19 cellular contexts compared by ENCODE assay signal in genomic region chr15:73319460-73320245, GRCh38. TPM values are rescaled to one million over a fixed set of nuclear protein-coding genes. Genes with fewer than 3 reads are reported as not detected.
A peak's percentile ranks its signal among the peaks of the same experiment; 100 is the strongest.
DNase-seq lines count a peak whose midpoint lies in the region; ATAC-seq, FAIRE-seq and TF ChIP-seq lines count a peak whose summit lies in the region.
"Had no signal": no experiment of that assay in that cellular context is flagged by ENCODE, and none has a peak within 500 bp of the region (broad histone marks: within the 10 kb centered on the region; RNA-seq: fewer than 3 reads in every experiment).

No MANE protein-coding gene starts in this region.

- H3K4me2 ChIP-seq in astrocyte (ENCODE audit: low read length) (no peak overlapping the region), mammary epithelial cell (ENCODE audit: insufficient read depth, low read depth, low read length) (no peak overlapping the region)

- TF ChIP-seq EP300 in upper lobe of left lung (IDR thresholded peaks at IDR 0.05), result no peak

- ATAC-seq in right cardiac atrium (no peak), mucosa of descending colon (peak; percentile 11), GM19397 (IDR thresholded peaks at IDR 0.05; ENCODE audit: unreplicated experiment) (no peak), upper lobe of left lung (ENCODE audit: low FRiP score in 2 of 2) (no peak)
- ATAC-seq in stimulated activated naive B cell treated with anti-CD40 and anti-IgM and Interleukin-4, amounts not matched to agents 10 μg/mL and 1 μg/mL and 100 μg/mL, for 72 hours (replicated peaks), result peak in 1 of 2 donors; percentile 4
- ATAC-seq: Panc1 had no signal

- H3K27me3 ChIP-seq in cardiac muscle cell (no peaks in the 10 kb centered on the region), right cardiac atrium (ENCODE audit: control insufficient read depth, insufficient read depth) (no peaks in the 10 kb centered on the region), astrocyte (ENCODE audit: insufficient read depth, low read length) (no peaks in the 10 kb centered on the region), mammary epithelial cell (ENCODE audit: insufficient read depth, low read length) (peaks cover 2% of the 10 kb centered on the region), upper lobe of left lung (peaks cover 0 to 6% (median 0%) of the 10 kb centered on the region in 4 donors)

- no peak for DNase-seq in cardiac muscle cell (ENCODE audit: low read depth in 1 of 2, low spot score in 1 of 2)
- DNase-seq in right cardiac atrium, result no peak
- DNase-seq in astrocyte (ENCODE audit: low read depth), result no peak
- DNase-seq in mucosa of descending colon, result no peak
- DNase-seq in stimulated activated naive B cell treated with anti-CD40 and anti-IgM and Interleukin-4, amounts not matched to agents 10 μg/mL and 1 μg/mL and 100 μg/mL, for 72 hours, result no peak
- no peak for DNase-seq in mammary epithelial cell
- no peak for DNase-seq in upper lobe of left lung
- DNase-seq: Calu3; CD4-positive, alpha-beta T cell; HCEC 1CT; NCI-H1048; NCI-H510A; SIG-M5 had no signal

- H2AFZ ChIP-seq in astrocyte (ENCODE audit: low read depth, low read length) (no peak overlapping the region), mammary epithelial cell (ENCODE audit: low read depth, low read length) (no peak overlapping the region)

- dilution Hi-C loops in mammary epithelial cell (cut with HindIII; ENCODE audit: low sequenced_read_pairs), result no loop called here

- H3K36me3 ChIP-seq in cardiac muscle cell (peaks cover 34% of the 10 kb centered on the region), astrocyte (ENCODE audit: insufficient read depth, low read length) (no peaks in the 10 kb centered on the region), mucosa of descending colon (ENCODE audit: low read depth) (no peaks in the 10 kb centered on the region), mammary epithelial cell (ENCODE audit: insufficient read depth, low read length) (no peaks in the 10 kb centered on the region), upper lobe of left lung (no peaks in the 10 kb centered on the region)

- in situ Hi-C loops in mammary epithelial cell (cut with MboI; ENCODE audit: low sequenced_read_pairs in 2 of 2), result loop anchor here in 1 of 2 donors (25.0 kb wide), 1 partner anchor 368 kb away; the partner anchor contains the start of gene CD276

- H3K27ac Mint-ChIP-seq in astrocyte (ENCODE audit: unreplicated experiment), result peak overlapping the region; percentile 62
- no peak overlapping the region for H3K27ac Mint-ChIP-seq in stimulated activated naive B cell treated with anti-CD40 and anti-IgM and Interleukin-4, amounts not matched to agents 10 μg/mL and 1 μg/mL and 100 μg/mL, for 72 hours
- H3K27ac Mint-ChIP-seq: CD4-positive, alpha-beta T cell had no signal

- no peaks in the 10 kb centered on the region for H3K9me3 ChIP-seq in cardiac muscle cell (ENCODE audit: low read depth)
- no peaks in the 10 kb centered on the region for H3K9me3 ChIP-seq in right cardiac atrium (ENCODE audit: control insufficient read depth, low read length)
- no peaks in the 10 kb centered on the region for H3K9me3 ChIP-seq in astrocyte (ENCODE audit: insufficient read depth, low read depth, low read length)
- no peaks in the 10 kb centered on the region for H3K9me3 ChIP-seq in mucosa of descending colon
- no peaks in the 10 kb centered on the region for H3K9me3 ChIP-seq in mammary epithelial cell (replicated peaks; ENCODE audit: insufficient read depth, low read length)
- no peaks in the 10 kb centered on the region for H3K9me3 ChIP-seq in upper lobe of left lung

- H3K9me3 Mint-ChIP-seq in astrocyte (ENCODE audit: unreplicated experiment), result no peaks in the 10 kb centered on the region
- peaks cover 0 to 1% of the 10 kb centered on the region in 2 donors for H3K9me3 Mint-ChIP-seq in stimulated activated naive B cell treated with anti-CD40 and anti-IgM and Interleukin-4, amounts not matched to agents 10 μg/mL and 1 μg/mL and 100 μg/mL, for 72 hours
- H3K9me3 Mint-ChIP-seq: CD4-positive, alpha-beta T cell had no signal

- CTCF ChIA-PET in mammary epithelial cell (lab: Charles Lee; ENCODE audit: low non-redundant PET), result no interaction called here

- H3K27ac ChIP-seq in cardiac muscle cell (peak overlapping the region; percentile 72), right cardiac atrium (ENCODE audit: low read length) (no peak overlapping the region), astrocyte (ENCODE audit: low read depth, low read length) (no peak overlapping the region), mammary epithelial cell (ENCODE audit: insufficient read depth, low read depth, low read length) (no peak overlapping the region), upper lobe of left lung (no peak overlapping the region)

- BruUV-seq in mammary epithelial cell (replicated peaks; lab: Mats Ljungman, UMichigan), result no TSS peak

- intact Hi-C loops in right cardiac atrium (cut with DNase I), result no loop called here
- intact Hi-C loops in mucosa of descending colon (cut with DNase I, micrococcal nuclease), result no loop called here
- intact Hi-C loops in mammary epithelial cell (cut with micrococcal nuclease), result no loop called here

- no peaks in the 10 kb centered on the region for H3K4me1 ChIP-seq in cardiac muscle cell (ENCODE audit: low read depth)
- H3K4me1 ChIP-seq in right cardiac atrium (ENCODE audit: control insufficient read depth, insufficient read depth, low read length), result no peaks in the 10 kb centered on the region
- H3K4me1 ChIP-seq in astrocyte (ENCODE audit: insufficient read depth, low read length), result no peaks in the 10 kb centered on the region
- H3K4me1 ChIP-seq in mucosa of descending colon (ENCODE audit: low read depth), result no peaks in the 10 kb centered on the region
- no peaks in the 10 kb centered on the region for H3K4me1 ChIP-seq in mammary epithelial cell (ENCODE audit: insufficient read depth, low read length)
- H3K4me1 ChIP-seq in upper lobe of left lung, result no peaks in the 10 kb centered on the region

- 68% methylated on average over 8 of the region's 8 CpGs for WGBS in right cardiac atrium
- WGBS in mammary epithelial cell (ENCODE audit: low coverage, missing lambda C conversion rate), result 75% methylated on average over 8 of the region's 8 CpGs
- WGBS in upper lobe of left lung, 2 donors, result 64 to 75% methylated on average over 8 of the region's 8 CpGs

- no peak for TF ChIP-seq POLR2A in upper lobe of left lung (IDR thresholded peaks at IDR 0.05)

- H3K79me2 ChIP-seq in astrocyte (ENCODE audit: insufficient read depth, low read length) (no peaks in the 10 kb centered on the region), mammary epithelial cell (ENCODE audit: insufficient read depth, low read length) (no peaks in the 10 kb centered on the region)

- peaks cover 10% of the 10 kb centered on the region for H3K27me3 Mint-ChIP-seq in astrocyte (ENCODE audit: low read depth, unreplicated experiment)
- H3K27me3 Mint-ChIP-seq in stimulated activated naive B cell treated with anti-CD40 and anti-IgM and Interleukin-4, amounts not matched to agents 10 μg/mL and 1 μg/mL and 100 μg/mL, for 72 hours, result peaks cover 10 to 12% of the 10 kb centered on the region in 2 donors

- H3K4me3 ChIP-seq in cardiac muscle cell, result no peak overlapping the region
- H3K4me3 ChIP-seq in right cardiac atrium (ENCODE audit: low read length), result no peak overlapping the region
- H3K4me3 ChIP-seq in astrocyte (ENCODE audit: insufficient read depth, low read depth, low read length), result no peak overlapping the region
- H3K4me3 ChIP-seq in mucosa of descending colon, result no peak overlapping the region
- no peak overlapping the region for H3K4me3 ChIP-seq in mammary epithelial cell (replicated peaks in 1 of 3; ENCODE audit: insufficient read depth in 1 of 3, low read depth in 2 of 3, low read length in 3 of 3)
- no peak overlapping the region for H3K4me3 ChIP-seq in upper lobe of left lung
- H3K4me3 ChIP-seq: GM12878 had no signal

- TF ChIP-seq CTCF in cardiac muscle cell (IDR thresholded peaks at IDR 0.05; ENCODE audit: low read depth, low read length) (no peak), astrocyte (IDR thresholded peaks at IDR 0.05; ENCODE audit: insufficient read depth, low read depth, low read length) (no peak), mucosa of descending colon (IDR thresholded peaks at IDR 0.05) (no peak), mammary epithelial cell (conservative IDR thresholded peaks at IDR 0.05 in 1 of 2, IDR thresholded peaks at IDR 0.05 in 1 of 2; ENCODE audit: extremely low read depth in 1 of 2, insufficient read depth in 1 of 2, low read depth in 1 of 2, low read length in 2 of 2) (no peak), upper lobe of left lung (IDR thresholded peaks at IDR 0.05) (no peak)

- H3K4me3 Mint-ChIP-seq in astrocyte (ENCODE audit: unreplicated experiment), result no peak overlapping the region
- H3K4me3 Mint-ChIP-seq in stimulated activated naive B cell treated with anti-CD40 and anti-IgM and Interleukin-4, amounts not matched to agents 10 μg/mL and 1 μg/mL and 100 μg/mL, for 72 hours, result peak overlapping the region; percentile 0 to 28
- H3K4me3 Mint-ChIP-seq: CD4-positive, alpha-beta T cell had no signal

- H3K9ac ChIP-seq in astrocyte (ENCODE audit: low read length) (no peak overlapping the region), mammary epithelial cell (ENCODE audit: insufficient read depth, low read length) (no peak overlapping the region)

- no peak for FAIRE-seq in astrocyte (lab: Jason Lieb, UNC)
- FAIRE-seq: GM12878, GM19239 had no signal

- H3K4me1 Mint-ChIP-seq in astrocyte (ENCODE audit: low read depth, unreplicated experiment), result no peaks in the 10 kb centered on the region
- H3K4me1 Mint-ChIP-seq in stimulated activated naive B cell treated with anti-CD40 and anti-IgM and Interleukin-4, amounts not matched to agents 10 μg/mL and 1 μg/mL and 100 μg/mL, for 72 hours, result peaks cover 24 to 34% of the 10 kb centered on the region in 2 donors

- H3K36me3 Mint-ChIP-seq in astrocyte (ENCODE audit: low read depth, unreplicated experiment), result no peaks in the 10 kb centered on the region
- no peaks in the 10 kb centered on the region for H3K36me3 Mint-ChIP-seq in stimulated activated naive B cell treated with anti-CD40 and anti-IgM and Interleukin-4, amounts not matched to agents 10 μg/mL and 1 μg/mL and 100 μg/mL, for 72 hours

- no peaks in the 10 kb centered on the region for H4K20me1 ChIP-seq in astrocyte (ENCODE audit: insufficient read depth, low read length)
- no peaks in the 10 kb centered on the region for H4K20me1 ChIP-seq in mammary epithelial cell (ENCODE audit: insufficient read depth, low read length)

RNA-seq across cellular contexts. Expression of gene HCN4, which starts 49.1 kb away (rescaled TPM):
- 93.1 and 159 TPM in 2 replicates for total RNA-seq in cardiac muscle cell
- 59.2 and 102 TPM in 2 replicates for polyA plus RNA-seq in cardiac muscle cell
- 10 to 100 TPM; 37.1 to 61.7 (median 48.7) TPM for total RNA-seq in right cardiac atrium
- polyA plus RNA-seq in right cardiac atrium, result 25.7 TPM
- 2.2 and 3.0 TPM in 2 replicates for total RNA-seq in astrocyte
- under 1 TPM; 0.14 to 0.23 (median 0.19) TPM for total RNA-seq in mucosa of descending colon
- total RNA-seq in mammary epithelial cell, result not detected
- not detected for polyA plus RNA-seq in mammary epithelial cell
- polyA minus RNA-seq in mammary epithelial cell, result not detected
- under 1 TPM; under 0.01 to 0.69 (median 0.19) TPM for total RNA-seq in upper lobe of left lung
- total RNA-seq: CD4-positive, alpha-beta T cell; G401; HT-29 had no signal
